Comparison of ENCODE assay signal across 21 cellular contexts in genomic region chr20:52382931-52383330, GRCh38.
"Had no signal": no experiment of that assay in that cellular context is flagged by ENCODE, and none has a peak within 500 bp of the region (broad histone marks: within the 10 kb centered on the region; RNA-seq: fewer than 3 reads in every experiment).

No MANE protein-coding gene starts in this region.

- H3K4me3 ChIP-seq: esophagus muscularis mucosa, gastroesophageal sphincter, left ventricle myocardium inferior, psoas muscle, sigmoid colon, skin epidermis, testis, tibial nerve had no signal

- H3K27ac ChIP-seq: epithelial cell of prostate, esophagus muscularis mucosa, gastroesophageal sphincter, left ventricle myocardium inferior, neutrophil, psoas muscle, sigmoid colon, skin epidermis, testis, tibial nerve had no signal

- H3K36me3 ChIP-seq: esophagus muscularis mucosa, gastroesophageal sphincter, left ventricle myocardium inferior, neutrophil, sigmoid colon, tibial nerve had no signal

- H3K4me1 Mint-ChIP-seq: naive B cell; stimulated activated naive B cell treated with anti-CD40 and anti-IgM and Interleukin-4, amounts not matched to agents 10 μg/mL and 1 μg/mL and 100 μg/mL, for 72 hours had no signal

- ATAC-seq: gastroesophageal sphincter; psoas muscle; stimulated activated naive B cell treated with anti-CD40 and anti-IgM and Interleukin-4, amounts not matched to agents 10 μg/mL and 1 μg/mL and 100 μg/mL, for 72 hours; stimulated activated naive CD8-positive, alpha-beta T cell treated with anti-CD3 and anti-CD28 coated beads, Interleukin-15, amount 100 ng/mL, for 72 hours had no signal

- H3K27ac Mint-ChIP-seq: naive B cell; stimulated activated naive B cell treated with anti-CD40 and anti-IgM and Interleukin-4, amounts not matched to agents 10 μg/mL and 1 μg/mL and 100 μg/mL, for 72 hours had no signal

- DNase-seq: effector memory CD4-positive, alpha-beta T cell; foreskin fibroblast; glutamatergic neuron; islet precursor cell; left ventricle myocardium inferior; mesendoderm; naive B cell; psoas muscle; retina; sigmoid colon; stimulated activated CD4-positive, alpha-beta T cell treated with anti-CD3 and anti-CD28 coated beads, Interleukin-2, amount 100 ng/mL, for 24 hours; stimulated activated CD4-positive, alpha-beta T cell treated with anti-CD3 and anti-CD28 coated beads, Interleukin-4, amount 100 ng/mL, for 4 hours; stimulated activated naive B cell treated with anti-CD40 and anti-IgM and Interleukin-4, amounts not matched to agents 10 μg/mL and 1 μg/mL and 100 μg/mL, for 72 hours; stimulated activated naive CD8-positive, alpha-beta T cell treated with anti-CD3 and anti-CD28 coated beads, Interleukin-15, amount 100 ng/mL, for 72 hours; testis had no signal

- H3K27me3 Mint-ChIP-seq: stimulated activated naive CD8-positive, alpha-beta T cell treated with anti-CD3 and anti-CD28 coated beads, Interleukin-15, amount 100 ng/mL, for 72 hours had no signal

- H3K4me3 Mint-ChIP-seq: naive B cell; stimulated activated naive B cell treated with anti-CD40 and anti-IgM and Interleukin-4, amounts not matched to agents 10 μg/mL and 1 μg/mL and 100 μg/mL, for 72 hours; stimulated activated naive CD8-positive, alpha-beta T cell treated with anti-CD3 and anti-CD28 coated beads, Interleukin-15, amount 100 ng/mL, for 72 hours had no signal

- H3K4me1 ChIP-seq: esophagus muscularis mucosa, gastroesophageal sphincter, left ventricle myocardium inferior, psoas muscle, sigmoid colon, testis, tibial nerve had no signal

- H3K9me3 ChIP-seq: esophagus muscularis mucosa, neutrophil, testis, tibial nerve had no signal

- H3K27me3 ChIP-seq: esophagus muscularis mucosa, neutrophil, sigmoid colon, testis, tibial nerve had no signal

- H3K36me3 Mint-ChIP-seq: naive B cell; stimulated activated naive B cell treated with anti-CD40 and anti-IgM and Interleukin-4, amounts not matched to agents 10 μg/mL and 1 μg/mL and 100 μg/mL, for 72 hours had no signal
